8 cellular contexts compared by ENCODE assay signal in the genomic region with DNA sequence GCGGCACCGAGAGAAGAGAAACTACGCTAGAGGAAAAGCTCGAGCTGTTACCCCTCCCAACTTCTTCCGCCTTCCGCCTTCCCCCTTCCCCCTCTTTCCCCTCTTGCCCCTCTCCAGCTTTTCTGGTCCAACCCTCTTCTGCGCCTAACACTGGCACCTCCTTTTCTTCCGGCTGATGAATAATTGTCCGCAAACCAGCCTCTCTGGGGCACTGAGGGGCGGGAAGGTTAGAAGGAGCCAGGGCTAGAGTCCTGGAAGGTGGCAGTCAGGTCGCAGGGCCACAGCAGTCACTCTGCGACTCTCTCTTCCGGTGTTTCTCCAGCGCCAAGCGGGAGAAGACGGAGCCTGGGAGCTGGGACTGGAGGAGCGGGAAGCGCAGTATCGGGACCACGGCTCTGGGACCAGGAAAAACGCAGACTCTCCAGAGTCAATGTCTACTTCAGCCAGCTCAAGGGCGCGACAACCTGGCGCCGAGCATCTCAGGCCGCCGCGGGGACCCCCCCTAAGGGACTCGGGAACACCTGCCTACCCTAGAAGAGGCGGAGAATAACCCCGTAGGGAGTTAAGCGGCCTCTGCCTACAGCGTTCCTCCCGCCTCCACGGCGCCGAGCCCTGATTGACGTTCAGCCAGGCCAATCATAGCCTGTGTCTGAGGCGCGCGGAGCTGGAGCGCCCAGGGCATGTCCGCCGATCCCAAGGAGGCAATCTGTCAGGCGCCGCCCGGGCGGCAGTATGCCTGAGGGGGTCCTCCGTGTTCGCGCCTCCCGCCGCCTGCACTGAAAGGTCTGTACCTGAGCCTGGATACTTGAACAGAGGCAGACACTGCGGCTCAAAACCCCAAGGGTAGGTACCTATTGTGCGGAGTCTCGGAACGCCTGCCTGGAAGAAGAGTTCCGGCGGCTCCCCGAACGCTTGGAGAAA. TPM values are rescaled to one million over a fixed set of nuclear protein-coding genes. Genes with fewer than 3 reads are reported as not detected.
A peak's percentile ranks its signal among the peaks of the same experiment; 100 is the strongest.
DNase-seq lines count a peak whose midpoint lies in the region; ATAC-seq and TF ChIP-seq lines count a peak whose summit lies in the region.

No MANE protein-coding gene starts in this region.

- H3K36me3 ChIP-seq in SK-N-SH (replicated peaks in 1 of 2; ENCODE audit: control insufficient read depth in 1 of 2, insufficient read depth in 2 of 2, low read length in 1 of 2), result no peaks in the 10 kb centered on the region
- H3K36me3 ChIP-seq in ovary, result no peaks in the 10 kb centered on the region
- no peaks in the 10 kb centered on the region for H3K36me3 ChIP-seq in thyroid gland

- peaks cover 8% of the 10 kb centered on the region for H3F3A ChIP-seq in SK-N-SH (replicated peaks; ENCODE audit: insufficient read depth)

- peak overlapping the region; percentile 93 for H3K4me3 Mint-ChIP-seq in activated naive CD8-positive, alpha-beta T cell

- H3K9me3 Mint-ChIP-seq in activated naive CD8-positive, alpha-beta T cell (ENCODE audit: low read depth), result no peaks in the 10 kb centered on the region

- H3K9me2 ChIP-seq in SK-N-SH, result no peaks in the 10 kb centered on the region

- H3K9me3 ChIP-seq in SK-N-SH (no peaks in the 10 kb centered on the region), ovary (no peaks in the 10 kb centered on the region), thyroid gland (no peaks in the 10 kb centered on the region)

- H3K79me2 ChIP-seq in SK-N-SH (ENCODE audit: insufficient read depth), result peaks cover 18% of the 10 kb centered on the region; the same call in 1 of the 2 replicates

- H3K4me2 ChIP-seq in SK-N-SH, result peak overlapping the region; percentile 90

- DNase-seq in GM10248 (ENCODE audit: extremely low spot score), result peak; percentile 100
- DNase-seq in NCI-H1092 (lab: John Stamatoyannopoulos, UW), result peak; percentile 85
- DNase-seq in SK-N-SH, result peak; percentile 98
- peak; percentile 95 for DNase-seq in Right ventricle myocardium inferior (ENCODE audit: missing footprints)
- peak; percentile 92 to 97 (median 95) for DNase-seq in ovary
- peak; percentile 93 to 95 for DNase-seq in thyroid gland

- peak overlapping the region; percentile 69 for H3K9ac ChIP-seq in SK-N-SH

- TF ChIP-seq EP300 in SK-N-SH (IDR thresholded peaks at IDR 0.05; ENCODE audit: borderline replicate concordance in 1 of 2, low read depth in 1 of 2, low read length in 1 of 2), result no peak
- TF ChIP-seq EP300 in ovary (IDR thresholded peaks at IDR 0.05), result no peak

- intact Hi-C loops in Right ventricle myocardium inferior (cut with DNase I), result loop anchor here (1.0 to 2.0 kb wide), 2 partner anchors 47 to 58 kb away; a partner anchor contains a TSS
- intact Hi-C loops in ovary (cut with DNase I), result loop anchor here in 1 of 4 donors (5.0 kb wide), 1 partner anchor 88 kb away; no protein-coding TSS in a partner anchor
- intact Hi-C loops in thyroid gland (cut with DNase I), result loop anchor here (5.0 kb wide), 1 partner anchor 38 kb away; no protein-coding TSS in a partner anchor

- H3K4me1 ChIP-seq in SK-N-SH (ENCODE audit: control insufficient read depth in 1 of 2, insufficient read depth in 2 of 2, low read depth in 1 of 2, low read length in 1 of 2), result peaks cover 0 to 8% of the 10 kb centered on the region in 2 experiments; a peak in 2 of 4 replicates
- H3K4me1 ChIP-seq in ovary (ENCODE audit: insufficient read depth), result peaks cover 8% of the 10 kb centered on the region
- peaks cover 14 to 17% of the 10 kb centered on the region in 2 donors for H3K4me1 ChIP-seq in thyroid gland

- no peaks in the 10 kb centered on the region for H3K36me3 Mint-ChIP-seq in activated naive CD8-positive, alpha-beta T cell

- TF ChIP-seq CTCF in GM10248 (IDR thresholded peaks at IDR 0.05; ENCODE audit: control extremely low read depth, extremely low read depth, low read depth, missing control alignments) (no peak), SK-N-SH (IDR thresholded peaks at IDR 0.05) (peak; percentile 35), ovary (IDR thresholded peaks at IDR 0.05) (no peak), thyroid gland (IDR thresholded peaks at IDR 0.05) (peak in 1 of 6 experiments; percentile 11)

- H4K20me1 ChIP-seq in SK-N-SH (ENCODE audit: insufficient read depth), result no peaks in the 10 kb centered on the region

- peak overlapping the region; percentile 87 for H3K27ac Mint-ChIP-seq in activated naive CD8-positive, alpha-beta T cell

- TF ChIP-seq POLR2A in ovary (IDR thresholded peaks at IDR 0.05) (peak; percentile 74), thyroid gland (IDR thresholded peaks at IDR 0.05) (peak; percentile 47 to 91)

- ATAC-seq in HG02610 (IDR thresholded peaks at IDR 0.05; ENCODE audit: unreplicated experiment) (peak; percentile 94), Right ventricle myocardium inferior (peak; percentile 100)

- CTCF ChIA-PET in GM10248 (lab: Yijun Ruan, JAX), result interaction anchor here (0.9 to 5.2 kb wide), 14 partner anchors 9 to 92 kb away, joined by 3 to 40 read pairs (median 4); a partner anchor contains a TSS
- CTCF ChIA-PET in SK-N-SH (lab: Yijun Ruan, JAX), result interaction anchor here (0.9 to 5.7 kb wide), 15 partner anchors 8 to 354 kb away, joined by 3 to 35 read pairs (median 4); a partner anchor contains a TSS

- H3K27me3 ChIP-seq in SK-N-SH (ENCODE audit: insufficient read depth), result no peaks in the 10 kb centered on the region
- no peaks in the 10 kb centered on the region for H3K27me3 ChIP-seq in ovary
- H3K27me3 ChIP-seq in thyroid gland, result no peaks in the 10 kb centered on the region

- H3K27ac ChIP-seq in SK-N-SH (ENCODE audit: low read depth in 2 of 2, low read length in 1 of 2) (peak overlapping the region; percentile 73 to 92), ovary (peak overlapping the region; percentile 86 to 87), thyroid gland (peak overlapping the region; percentile 90 to 96 (median 91))

- H3K4me3 ChIP-seq in SK-N-SH (ENCODE audit: low read depth in 2 of 2, low read length in 1 of 2), result peak overlapping the region; percentile 73 to 90
- peak overlapping the region; percentile 63 for H3K4me3 ChIP-seq in ovary
- H3K4me3 ChIP-seq in thyroid gland (replicated peaks in 1 of 3), result peak overlapping the region; percentile 28 to 72 (median 52)

- POLR2A ChIA-PET in GM10248 (lab: Yijun Ruan, JAX), result interaction anchor here (0.6 to 2.6 kb wide), 11 partner anchors 19 to 352 kb away, joined by 3 to 41 read pairs (median 4); a partner anchor contains a TSS
- POLR2A ChIA-PET in SK-N-SH (lab: Yijun Ruan, JAX), result interaction anchor here (0.7 to 1.9 kb wide), 6 partner anchors 10 to 354 kb away, joined by 3 to 50 read pairs (median 3); a partner anchor contains a TSS

- H2AFZ ChIP-seq in SK-N-SH (ENCODE audit: low read depth), result peak overlapping the region; percentile 95

- H3K4me1 Mint-ChIP-seq in activated naive CD8-positive, alpha-beta T cell (ENCODE audit: low read depth), result peaks cover 39% of the 10 kb centered on the region

- H3K27me3 Mint-ChIP-seq in activated naive CD8-positive, alpha-beta T cell, result no peaks in the 10 kb centered on the region

- 1% methylated on average over 40 of the region's 61 CpGs for WGBS in SK-N-SH (ENCODE audit: low lambda C conversion rate)
- 0 to 1% (median 0%) methylated on average over 45 to 61 of the region's 61 CpGs for WGBS in ovary, 3 donors
- 0 to 1% methylated on average over 18 to 24 of the region's 61 CpGs for WGBS in thyroid gland, 2 donors

- TF ChIP-seq RAD21 in SK-N-SH (IDR thresholded peaks at IDR 0.05; ENCODE audit: low read length), result no peak

TF ChIP-seq in SK-N-SH, 30 proteins besides CTCF, POLR2A, EP300 and RAD21 (continues in another document):
- TF ChIP-seq ELF1 (IDR thresholded peaks at IDR 0.05), result peak; percentile 54; the same call in 1 of the 2 replicates
- no peak for TF ChIP-seq GATA2 (CRISPR knock-in tag; IDR thresholded peaks at IDR 0.05)
- TF ChIP-seq EZH2phosphoT487 (IDR thresholded peaks at IDR 0.05; ENCODE audit: borderline replicate concordance, low read depth), result no peak
- no peak for TF ChIP-seq FOSL2 (IDR thresholded peaks at IDR 0.05; ENCODE audit: borderline replicate concordance, low read depth)
- no peak for TF ChIP-seq RCOR1 (IDR thresholded peaks at IDR 0.05; ENCODE audit: low read length)

RNA-seq across cellular contexts. Expression of a gene that starts 40.4 kb away (rescaled TPM):
- polyA plus RNA-seq in SK-N-SH (2012; rRNA removed) (52.4 and 83.7 TPM in 2 replicates), ovary (10 to 100 TPM; 23.6 to 30.7 TPM)
- 51.2 and 54.6 TPM in 2 replicates for polyA plus RNA-seq in SK-N-SH (2012; cell fraction: cytosol; rRNA removed)
- 25.2 and 32.3 TPM in 2 replicates for polyA plus RNA-seq in SK-N-SH (2012; cell fraction: nucleus; rRNA removed)
- total RNA-seq in Right ventricle myocardium inferior (13.4 TPM), ovary (10 to 100 TPM in 6 of 7 donors, 1 to 10 TPM in 1; 9.5 to 28.3 (median 20.4) TPM), thyroid gland (10 to 100 TPM in 3 of 4 donors, 1 to 10 TPM in 1; 9.1 to 31.0 (median 18.3) TPM)

RNA-seq across cellular contexts. Expression of a gene that starts 40.8 kb away (rescaled TPM):
- polyA plus RNA-seq in SK-N-SH (2012; rRNA removed) (31.1 and 35.7 TPM in 2 replicates), ovary (10 to 100 TPM; 22.7 to 48.4 TPM)
- polyA plus RNA-seq in SK-N-SH (2012; cell fraction: cytosol; rRNA removed), result 21.3 and 29.1 TPM in 2 replicates
- polyA plus RNA-seq in SK-N-SH (2012; cell fraction: nucleus; rRNA removed), result 34.6 and 35.9 TPM in 2 replicates
- total RNA-seq in Right ventricle myocardium inferior (19.1 TPM), ovary (10 to 100 TPM; 17.7 to 30.7 (median 23.3) TPM), thyroid gland (10 to 100 TPM; 11.0 to 28.5 (median 22.5) TPM)

RNA-seq across cellular contexts. Expression of a gene that starts 46.5 kb away (rescaled TPM):
- polyA plus RNA-seq in SK-N-SH (2012; rRNA removed) (0.10 TPM in 1 of 2 replicates, not detected in the other), ovary (10 to 100 TPM; 11.0 to 70.0 TPM)
- 0.03 TPM in 1 of 2 replicates, not detected in the other for polyA plus RNA-seq in SK-N-SH (2012; cell fraction: cytosol; rRNA removed)
- 0.05 and 0.06 TPM in 2 replicates for polyA plus RNA-seq in SK-N-SH (2012; cell fraction: nucleus; rRNA removed)
- total RNA-seq in Right ventricle myocardium inferior (8.8 TPM), ovary (10 to 100 TPM in 6 of 7 donors, 1 to 10 TPM in 1; 4.3 to 39.1 (median 12.0) TPM), thyroid gland (10 to 100 TPM; 34.7 to 82.9 (median 51.3) TPM)

RNA-seq across cellular contexts. Expression of a gene that starts 50.5 kb away (rescaled TPM):
- 52.8 and 55.7 TPM in 2 replicates for polyA plus RNA-seq in SK-N-SH (2012; rRNA removed)
- polyA plus RNA-seq in SK-N-SH (2012; cell fraction: cytosol; rRNA removed), result 46.3 and 55.0 TPM in 2 replicates
- polyA plus RNA-seq in SK-N-SH (2012; cell fraction: nucleus; rRNA removed), result 36.6 and 41.1 TPM in 2 replicates
- 19.6 TPM for total RNA-seq in Right ventricle myocardium inferior
- total RNA-seq in ovary, result 10 to 100 TPM; 28.9 to 44.8 (median 36.0) TPM
- 100 to 1,000 TPM in 1 of 2 donors, 10 to 100 TPM in 1; 62.2 to 103 TPM for polyA plus RNA-seq in ovary
- total RNA-seq in thyroid gland, result 10 to 100 TPM; 27.1 to 46.1 (median 36.3) TPM

RNA-seq across cellular contexts. Expression of a gene that starts 55.8 kb away (rescaled TPM):
- polyA plus RNA-seq in SK-N-SH (2012; rRNA removed) (14.0 and 19.9 TPM in 2 replicates), ovary (10 to 100 TPM; 13.9 to 16.5 TPM)
- polyA plus RNA-seq in SK-N-SH (2012; cell fraction: cytosol; rRNA removed), result 10.9 and 11.2 TPM in 2 replicates
- polyA plus RNA-seq in SK-N-SH (2012; cell fraction: nucleus; rRNA removed), result 48.4 and 53.9 TPM in 2 replicates
- total RNA-seq in Right ventricle myocardium inferior (19.3 TPM), ovary (10 to 100 TPM in 6 of 7 donors, 1 to 10 TPM in 1; 8.9 to 23.8 (median 18.6) TPM), thyroid gland (10 to 100 TPM in 1 of 4 donors, 1 to 10 TPM in 3; 6.9 to 31.9 (median 8.2) TPM)

Comparison
In these comparisons a context has a peak if more than half of its experiments do, and no peak if none do; other contexts are left out.
1. Peak in every context shown above with its lines: DNase-seq, ATAC-seq, H3K4me3 ChIP-seq and H3K27ac ChIP-seq.